Comparison of ENCODE assay signal across 11 cellular contexts in the genomic region with DNA sequence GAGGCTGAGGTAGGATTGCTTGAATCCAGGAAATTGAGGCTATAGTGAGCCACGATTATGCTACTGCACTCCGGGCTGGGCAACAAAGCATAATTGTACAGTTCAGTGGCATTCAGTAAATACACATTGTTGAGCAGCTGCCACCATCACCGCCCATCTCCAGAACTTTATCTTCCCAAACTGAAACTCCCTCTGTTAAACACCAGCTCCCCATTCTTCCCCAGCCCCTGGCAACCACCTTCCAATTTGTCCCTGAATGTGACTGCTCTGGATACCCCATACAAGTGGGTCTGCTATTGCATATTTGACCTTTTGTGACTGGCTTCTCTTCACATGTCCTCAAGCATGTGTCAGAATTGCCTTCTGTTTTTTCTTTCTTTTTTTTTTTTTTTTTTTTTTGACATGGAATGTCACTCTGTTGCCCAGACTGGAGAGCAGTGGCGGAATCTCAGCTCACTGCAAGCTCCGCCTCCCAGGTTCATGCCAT. TPM values are rescaled to one million over a fixed set of nuclear protein-coding genes. Genes with fewer than 3 reads are reported as not detected.
DNase-seq lines count a peak whose midpoint lies in the region; ATAC-seq and TF ChIP-seq lines count a peak whose summit lies in the region.
"Had no signal": no experiment of that assay in that cellular context is flagged by ENCODE, and none has a peak within 500 bp of the region (broad histone marks: within the 10 kb centered on the region; RNA-seq: fewer than 3 reads in every experiment).

No MANE protein-coding gene starts in this region.

- H3K27ac Mint-ChIP-seq in T-helper 2 cell treated with Interferon-gamma antibody and Interleukin-4, amounts not matched to agents 5 μg/mL and 100 μg/mL, for 36 hours = peak overlapping the region; percentile 38
- H3K27ac Mint-ChIP-seq in osteocyte (ENCODE audit: unreplicated experiment) = peak overlapping the region; percentile 20

- H3K9me3 Mint-ChIP-seq in T-helper 2 cell treated with Interferon-gamma antibody and Interleukin-4, amounts not matched to agents 5 μg/mL and 100 μg/mL, for 36 hours = no peaks in the 10 kb centered on the region
- no peaks in the 10 kb centered on the region for H3K9me3 Mint-ChIP-seq in osteocyte (ENCODE audit: unreplicated experiment)

- no TSS peak for BruUV-seq in mammary epithelial cell (replicated peaks; lab: Mats Ljungman, UMichigan)

- WGBS in mammary epithelial cell (ENCODE audit: low coverage, missing lambda C conversion rate) = 87% methylated on average over 5 of the region's 5 CpGs

- in situ Hi-C loops in mammary epithelial cell (cut with MboI; ENCODE audit: low sequenced_read_pairs in 2 of 2) = no loop called here

- peak overlapping the region; percentile 99 for H3K4me3 ChIP-seq in MG63
- H3K4me3 ChIP-seq in mammary epithelial cell (replicated peaks in 1 of 3; ENCODE audit: insufficient read depth in 1 of 3, low read depth in 2 of 3, low read length in 3 of 3) = no peak overlapping the region
- H3K4me3 ChIP-seq: cardiac muscle cell, skin epidermis had no signal

- CTCF ChIA-PET in mammary epithelial cell (lab: Charles Lee; ENCODE audit: low non-redundant PET) = no interaction called here

- H3K4me2 ChIP-seq in mammary epithelial cell (ENCODE audit: insufficient read depth, low read depth, low read length) = peak overlapping the region; percentile 49

- no peak overlapping the region for H3K9ac ChIP-seq in mammary epithelial cell (ENCODE audit: insufficient read depth, low read length)

- peaks cover 46% of the 10 kb centered on the region for H3K36me3 Mint-ChIP-seq in T-helper 2 cell treated with Interferon-gamma antibody and Interleukin-4, amounts not matched to agents 5 μg/mL and 100 μg/mL, for 36 hours (ENCODE audit: low read depth)
- H3K36me3 Mint-ChIP-seq in osteocyte (ENCODE audit: unreplicated experiment) = peaks cover 39% of the 10 kb centered on the region

- H3K4me1 ChIP-seq in mammary epithelial cell (ENCODE audit: insufficient read depth, low read length) = peaks cover 51% of the 10 kb centered on the region

- H3K4me1 Mint-ChIP-seq in T-helper 2 cell treated with Interferon-gamma antibody and Interleukin-4, amounts not matched to agents 5 μg/mL and 100 μg/mL, for 36 hours (ENCODE audit: low read depth) = peaks cover 34% of the 10 kb centered on the region
- H3K4me1 Mint-ChIP-seq in osteocyte (ENCODE audit: unreplicated experiment) = peaks cover 31% of the 10 kb centered on the region

- intact Hi-C loops in mammary epithelial cell (cut with micrococcal nuclease) = loop anchor here (10.0 kb wide), 1 partner anchor 568 kb away; a partner anchor contains a TSS

- H3K4me3 Mint-ChIP-seq in T-helper 2 cell treated with Interferon-gamma antibody and Interleukin-4, amounts not matched to agents 5 μg/mL and 100 μg/mL, for 36 hours = peak overlapping the region; percentile 47
- peak overlapping the region; percentile 35 for H3K4me3 Mint-ChIP-seq in osteocyte (ENCODE audit: unreplicated experiment)

- H3K9me3 ChIP-seq in MG63 = no peaks in the 10 kb centered on the region; the same call in 1 of the 2 replicates
- no peaks in the 10 kb centered on the region for H3K9me3 ChIP-seq in mammary epithelial cell (replicated peaks; ENCODE audit: insufficient read depth, low read length)

- H3K79me2 ChIP-seq in mammary epithelial cell (ENCODE audit: insufficient read depth, low read length) = peaks cover 60% of the 10 kb centered on the region

- H2AFZ ChIP-seq in mammary epithelial cell (ENCODE audit: low read depth, low read length) = no peak overlapping the region

- DNase-seq in T-helper 2 cell treated with Interferon-gamma antibody and Interleukin-4, amounts not matched to agents 5 μg/mL and 100 μg/mL, for 36 hours (ENCODE audit: low spot score) = no peak
- DNase-seq in T-helper 2 cell = no peak
- no peak for DNase-seq in MG63
- DNase-seq in mammary epithelial cell = no peak
- no peak for DNase-seq in osteocyte (ENCODE audit: extremely low spot score, unreplicated experiment)
- DNase-seq in NCI-H524 treated with DMSO at 0.1 percent for 48 hours (lab: John Stamatoyannopoulos, UW) = no peak
- DNase-seq: NCI-H2029 treated with DMSO at 0.1 percent for 48 hours had no signal

- ATAC-seq in GM21786 (IDR thresholded peaks at IDR 0.05; ENCODE audit: unreplicated experiment) (no peak), GM18858 (IDR thresholded peaks at IDR 0.05; ENCODE audit: unreplicated experiment) (no peak)

- peaks cover 8% of the 10 kb centered on the region for H3K27me3 Mint-ChIP-seq in T-helper 2 cell treated with Interferon-gamma antibody and Interleukin-4, amounts not matched to agents 5 μg/mL and 100 μg/mL, for 36 hours (ENCODE audit: low read depth)
- peaks cover 3% of the 10 kb centered on the region for H3K27me3 Mint-ChIP-seq in osteocyte (ENCODE audit: unreplicated experiment)

- H3K27me3 ChIP-seq in MG63 = peaks cover 18% of the 10 kb centered on the region
- no peaks in the 10 kb centered on the region for H3K27me3 ChIP-seq in mammary epithelial cell (ENCODE audit: insufficient read depth, low read length)
- H3K27me3 ChIP-seq: cardiac muscle cell had no signal

- dilution Hi-C loops in mammary epithelial cell (cut with HindIII; ENCODE audit: low sequenced_read_pairs) = no loop called here

- H3K36me3 ChIP-seq in MG63 (peaks cover 76% of the 10 kb centered on the region), mammary epithelial cell (ENCODE audit: insufficient read depth, low read length) (peaks cover 36% of the 10 kb centered on the region)

- peaks cover 3% of the 10 kb centered on the region for H4K20me1 ChIP-seq in mammary epithelial cell (ENCODE audit: insufficient read depth, low read length)

- no peak overlapping the region for H3K27ac ChIP-seq in mammary epithelial cell (ENCODE audit: insufficient read depth, low read depth, low read length)
- H3K27ac ChIP-seq: cardiac muscle cell, skin epidermis had no signal

- TF ChIP-seq CTCF in mammary epithelial cell (conservative IDR thresholded peaks at IDR 0.05 in 1 of 2, IDR thresholded peaks at IDR 0.05 in 1 of 2; ENCODE audit: extremely low read depth in 1 of 2, insufficient read depth in 1 of 2, low read depth in 1 of 2, low read length in 2 of 2) (no peak), osteocyte (IDR thresholded peaks at IDR 0.05) (no peak)

RNA-seq across cellular contexts. Expression of a gene that starts 2.9 kb away (rescaled TPM):
- total RNA-seq in MG63 (2014; rRNA removed; shearing (Covaris generic); ENCODE audit: low replicate concordance) = 1,119 and 3,764 TPM in 2 replicates
- total RNA-seq in mammary epithelial cell = 100 to 1,000 TPM; 487 to 802 TPM
- polyA plus RNA-seq in mammary epithelial cell = 972 TPM
- 599 TPM for polyA minus RNA-seq in mammary epithelial cell
- total RNA-seq in osteocyte = 755 and 762 TPM in 2 replicates

RNA-seq across cellular contexts. Expression of a gene that starts 7.0 kb away (rescaled TPM):
- 1.8 and 1.9 TPM in 2 replicates for total RNA-seq in MG63 (2014; rRNA removed; shearing (Covaris generic); ENCODE audit: low replicate concordance)
- under 1 TPM; 0.49 to 0.67 TPM for total RNA-seq in mammary epithelial cell
- polyA plus RNA-seq in mammary epithelial cell = 0.23 TPM
- polyA minus RNA-seq in mammary epithelial cell = 2.1 TPM
- total RNA-seq in osteocyte = 1.8 and 2.0 TPM in 2 replicates
